Comparison of ENCODE assay signal across 1 cellular context in genomic region chr15:81848701-81849100, GRCh38.
TF ChIP-seq lines count a peak whose summit lies in the region.

No MANE protein-coding gene starts in this region.

TF ChIP-seq in K562, 482 proteins besides CTCF, POLR2A, EP300 and RAD21 (continued from another document and continues in another):
- TF ChIP-seq MGA (IDR thresholded peaks at IDR 0.05) (no peak), ZNF717 (CRISPR knock-in tag; IDR thresholded peaks at IDR 0.05) (no peak), CTBP1 (IDR thresholded peaks at IDR 0.05; ENCODE audit: borderline replicate concordance) (no peak), PHB2 (IDR thresholded peaks at IDR 0.05; ENCODE audit: low read depth) (no peak), JUND (IDR thresholded peaks at IDR 0.05; ENCODE audit: borderline replicate concordance, low read depth, low read length) (0 out of 2 replicates have a peak, but pooled peaks have one; percentile 32), JUND (tag; IDR thresholded peaks at IDR 0.05; ENCODE audit: borderline replicate concordance, low read depth, low read length) (no peak; the same call in 2 of the 3 replicates), PPARD (CRISPR knock-in tag; IDR thresholded peaks at IDR 0.05) (no peak), DPF2 (IDR thresholded peaks at IDR 0.05) (0 out of 2 replicates have a peak, but pooled peaks have one; percentile 15), SMARCB1 (IDR thresholded peaks at IDR 0.05; ENCODE audit: insufficient read length, low read depth) (no peak), ZNF561 (CRISPR knock-in tag; conservative IDR thresholded peaks at IDR 0.05) (no peak), ATF4 (CRISPR knock-in tag; IDR thresholded peaks at IDR 0.05) (peak; percentile 87), GTF2E2 (tag; IDR thresholded peaks at IDR 0.05) (no peak), ZNF280B (CRISPR knock-in tag; IDR thresholded peaks at IDR 0.05) (no peak), FOSL1 (tag; conservative IDR thresholded peaks at IDR 0.05) (no peak), SRSF3 (IDR thresholded peaks at IDR 0.05; ENCODE audit: insufficient read depth, low read length) (no peak), ZMIZ1 (IDR thresholded peaks at IDR 0.05; ENCODE audit: low read depth in 2 of 2, low read length in 2 of 2) (no peak), CHD1 (IDR thresholded peaks at IDR 0.05; ENCODE audit: low read length) (no peak), MEF2A (IDR thresholded peaks at IDR 0.05; ENCODE audit: control insufficient read depth, low read depth, low read length) (no peak), SIN3B (IDR thresholded peaks at IDR 0.05; ENCODE audit: low read depth) (no peak), HMGN3 (IDR thresholded peaks at IDR 0.05; ENCODE audit: borderline replicate concordance, extremely low read depth, insufficient read length, low read depth, low read length) (no peak), NEUROD1 (IDR thresholded peaks at IDR 0.05; ENCODE audit: borderline replicate concordance, low read depth, low read length, partially characterized antibody) (no peak), TAL1 (IDR thresholded peaks at IDR 0.05) (peak; percentile 25; the same call in 1 of the 2 replicates), HNRNPL (IDR thresholded peaks at IDR 0.05; ENCODE audit: low read depth, low read length) (no peak), ETV6 (IDR thresholded peaks at IDR 0.05; ENCODE audit: borderline replicate concordance in 1 of 2, low read depth in 2 of 2, low read length in 1 of 2) (no peak), ETV6 (CRISPR knock-in tag; IDR thresholded peaks at IDR 0.05; ENCODE audit: borderline replicate concordance) (no peak), MYBL2 (IDR thresholded peaks at IDR 0.05; ENCODE audit: low read depth) (0 out of 2 replicates have a peak, but pooled peaks have one; percentile 20), MYBL2 (CRISPR knock-in tag; IDR thresholded peaks at IDR 0.05; ENCODE audit: borderline replicate concordance) (no peak), CEBPG (CRISPR knock-in tag; IDR thresholded peaks at IDR 0.05) (no peak), CEBPG (tag; conservative IDR thresholded peaks at IDR 0.05 in 1 of 2, IDR thresholded peaks at IDR 0.05 in 1 of 2) (peak; percentile 60 to 75)
- TF ChIP-seq, protein P1, sequence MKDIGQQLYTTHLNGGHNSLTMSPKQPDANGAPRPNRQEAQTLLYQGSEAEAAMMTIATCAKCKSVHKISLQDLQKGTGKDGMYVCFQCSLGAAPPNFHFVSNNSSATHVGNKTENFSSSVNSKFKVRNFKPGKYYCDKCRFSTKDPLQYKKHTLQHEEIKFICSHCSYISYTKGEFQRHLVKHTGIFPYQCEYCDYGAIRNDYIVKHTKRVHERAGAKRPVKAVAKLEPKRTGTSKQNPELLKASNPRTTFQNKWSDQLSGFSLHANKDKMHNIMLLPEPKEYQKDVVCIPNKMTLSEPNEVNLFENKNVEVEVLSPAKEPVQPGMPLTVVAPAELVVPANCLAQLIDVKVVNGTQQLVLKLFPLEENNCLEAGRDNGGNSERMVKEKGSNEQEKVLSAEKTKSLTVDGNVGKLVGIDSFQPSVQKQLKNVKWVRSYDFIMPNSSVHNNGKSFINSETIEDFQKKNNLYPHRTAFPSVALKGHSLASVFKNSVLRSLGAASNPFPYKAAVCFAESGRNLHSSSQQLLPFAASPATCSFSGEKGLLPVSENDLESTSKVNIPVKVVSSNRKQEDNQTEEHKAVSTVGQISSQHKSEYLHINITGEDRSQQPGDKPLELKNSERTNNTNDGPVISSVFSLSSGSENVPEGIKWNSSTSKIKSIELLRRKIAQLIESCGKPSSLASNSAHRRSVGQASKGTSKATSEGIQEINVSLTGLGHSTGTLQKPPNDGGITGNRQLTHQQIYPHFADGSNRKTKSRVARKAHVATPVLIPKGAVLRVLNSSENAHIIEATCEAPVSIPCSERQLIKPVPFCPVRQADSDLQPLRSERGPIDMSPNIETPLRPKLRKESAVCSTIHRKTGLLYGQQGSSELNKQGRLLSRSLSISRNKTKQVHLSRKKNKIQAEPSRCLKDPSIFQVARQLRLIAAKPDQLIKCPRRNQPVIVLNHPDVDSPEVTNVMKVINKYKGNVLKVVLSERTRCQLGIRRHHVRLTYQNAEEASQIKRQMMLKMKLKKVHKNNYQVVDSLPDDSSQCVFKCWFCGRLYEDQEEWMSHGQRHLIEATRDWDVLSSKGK (CRISPR knock-in tag; IDR thresholded peaks at IDR 0.05): no peak
- TF ChIP-seq, protein P2, sequence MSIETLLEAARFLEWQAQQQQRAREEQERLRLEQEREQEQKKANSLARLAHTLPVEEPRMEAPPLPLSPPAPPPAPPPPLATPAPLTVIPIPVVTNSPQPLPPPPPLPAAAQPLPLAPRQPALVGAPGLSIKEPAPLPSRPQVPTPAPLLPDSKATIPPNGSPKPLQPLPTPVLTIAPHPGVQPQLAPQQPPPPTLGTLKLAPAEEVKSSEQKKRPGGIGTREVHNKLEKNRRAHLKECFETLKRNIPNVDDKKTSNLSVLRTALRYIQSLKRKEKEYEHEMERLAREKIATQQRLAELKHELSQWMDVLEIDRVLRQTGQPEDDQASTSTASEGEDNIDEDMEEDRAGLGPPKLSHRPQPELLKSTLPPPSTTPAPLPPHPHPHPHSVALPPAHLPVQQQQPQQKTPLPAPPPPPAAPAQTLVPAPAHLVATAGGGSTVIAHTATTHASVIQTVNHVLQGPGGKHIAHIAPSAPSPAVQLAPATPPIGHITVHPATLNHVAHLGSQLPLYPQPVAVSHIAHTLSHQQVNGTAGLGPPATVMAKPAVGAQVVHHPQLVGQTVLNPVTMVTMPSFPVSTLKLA (conservative IDR thresholded peaks at IDR 0.05): no peak
- TF ChIP-seq, protein P3, sequence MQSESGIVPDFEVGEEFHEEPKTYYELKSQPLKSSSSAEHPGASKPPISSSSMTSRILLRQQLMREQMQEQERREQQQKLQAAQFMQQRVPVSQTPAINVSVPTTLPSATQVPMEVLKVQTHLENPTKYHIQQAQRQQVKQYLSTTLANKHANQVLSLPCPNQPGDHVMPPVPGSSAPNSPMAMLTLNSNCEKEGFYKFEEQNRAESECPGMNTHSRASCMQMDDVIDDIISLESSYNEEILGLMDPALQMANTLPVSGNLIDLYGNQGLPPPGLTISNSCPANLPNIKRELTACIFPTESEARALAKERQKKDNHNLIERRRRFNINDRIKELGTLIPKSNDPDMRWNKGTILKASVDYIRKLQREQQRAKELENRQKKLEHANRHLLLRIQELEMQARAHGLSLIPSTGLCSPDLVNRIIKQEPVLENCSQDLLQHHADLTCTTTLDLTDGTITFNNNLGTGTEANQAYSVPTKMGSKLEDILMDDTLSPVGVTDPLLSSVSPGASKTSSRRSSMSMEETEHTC (IDR thresholded peaks at IDR 0.05): no peak
